In the genomic region with DNA sequence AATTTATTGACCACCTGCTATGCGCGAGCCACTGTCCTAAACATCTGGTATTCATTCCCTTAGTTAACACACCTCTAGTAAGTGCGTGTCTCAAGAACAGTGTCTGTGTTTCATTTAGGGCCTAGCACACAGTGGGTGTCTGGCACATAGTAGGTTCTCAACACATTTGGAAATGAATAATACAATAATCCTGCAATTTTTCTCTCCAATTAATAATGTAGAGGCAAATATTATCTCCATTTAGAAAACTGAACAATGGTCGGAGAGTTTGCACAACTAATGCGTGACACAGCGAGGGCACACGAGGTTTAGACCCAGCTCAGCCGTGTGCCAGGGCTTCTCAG, we compare ENCODE assay signal across 1 cellular context.
A peak's percentile ranks its signal among the peaks of the same experiment; 100 is the strongest.
TF ChIP-seq lines count a peak whose summit lies in the region.

No MANE protein-coding gene starts in this region.

TF ChIP-seq in GM12878, 131 proteins besides CTCF, POLR2A, EP300 and RAD21:
- TF ChIP-seq ZNF217 (IDR thresholded peaks at IDR 0.05) (peak; percentile 70; the same call in 1 of the 2 replicates), NKRF (conservative IDR thresholded peaks at IDR 0.05) (no peak), IKZF1 (conservative IDR thresholded peaks at IDR 0.05) (peak; percentile 41), MTA2 (IDR thresholded peaks at IDR 0.05; ENCODE audit: low read depth) (no peak), SIN3A (IDR thresholded peaks at IDR 0.05; ENCODE audit: low read depth, low read length) (no peak), DPF2 (IDR thresholded peaks at IDR 0.05) (peak; percentile 96), NR2C2 (IDR thresholded peaks at IDR 0.05; ENCODE audit: borderline replicate concordance, control insufficient read depth, insufficient read length, low read depth) (no peak), KDM1A (IDR thresholded peaks at IDR 0.05; ENCODE audit: borderline replicate concordance) (no peak), ZNF687 (IDR thresholded peaks at IDR 0.05) (0 out of 2 replicates have a peak, but pooled peaks have one; percentile 7), STAT3 (IDR thresholded peaks at IDR 0.05; ENCODE audit: low read depth, low read length) (no peak)
